ENCODE assay signal across 9 cellular contexts in genomic region chr3:127373701-127374625, GRCh38.
DNase-seq lines count a peak whose midpoint lies in the region; TF ChIP-seq lines count a peak whose summit lies in the region.
"Had no signal": no experiment of that assay in that cellular context is flagged by ENCODE, and none has a peak within 500 bp of the region (broad histone marks: within the 10 kb centered on the region; RNA-seq: fewer than 3 reads in every experiment).

No MANE protein-coding gene starts in this region.

- no peaks in the 10 kb centered on the region for H3K27me3 Mint-ChIP-seq in activated CD4-positive, alpha-beta T cell treated with anti-CD3 and anti-CD28 coated beads, Interleukin-2, amount 10 ng/mL, durations not matched to agents 7 days and 5 days

- peak; percentile 16 for DNase-seq in activated CD4-positive, alpha-beta T cell treated with anti-CD3 and anti-CD28 coated beads, Interleukin-2, amount 10 ng/mL, durations not matched to agents 7 days and 5 days
- DNase-seq in activated CD4-positive, alpha-beta T cell treated with anti-CD3 and anti-CD28 coated beads for 1 hour = no peak
- peak; percentile 2 for DNase-seq in LHCN-M2 (ENCODE audit: low read depth)
- DNase-seq in cerebellar cortex (ENCODE audit: low spot score) = peak; percentile 5
- DNase-seq in retinal pigment epithelial cell (ENCODE audit: low read depth) = no peak
- no peak for DNase-seq in AML-193 (lab: John Stamatoyannopoulos, UW)
- no peak for DNase-seq in NCI-H187 (lab: John Stamatoyannopoulos, UW)
- DNase-seq in midbrain (lab: John Stamatoyannopoulos, UW) = no peak
- DNase-seq: DMS153 had no signal

- no peak overlapping the region for H3K4me3 ChIP-seq in retinal pigment epithelial cell (ENCODE audit: low read length)

- H3K9me3 Mint-ChIP-seq in activated CD4-positive, alpha-beta T cell treated with anti-CD3 and anti-CD28 coated beads, Interleukin-2, amount 10 ng/mL, durations not matched to agents 7 days and 5 days = no peaks in the 10 kb centered on the region

- no peak overlapping the region for H3K27ac Mint-ChIP-seq in activated CD4-positive, alpha-beta T cell treated with anti-CD3 and anti-CD28 coated beads, Interleukin-2, amount 10 ng/mL, durations not matched to agents 7 days and 5 days

- H3K4me1 Mint-ChIP-seq in activated CD4-positive, alpha-beta T cell treated with anti-CD3 and anti-CD28 coated beads, Interleukin-2, amount 10 ng/mL, durations not matched to agents 7 days and 5 days = no peaks in the 10 kb centered on the region

- POLR2A ChIA-PET in activated CD4-positive, alpha-beta T cell treated with anti-CD3 and anti-CD28 coated beads, Interleukin-2, amount 10 ng/mL, durations not matched to agents 7 days and 5 days (lab: Charles Lee) = no interaction called here

- CTCF ChIA-PET in activated CD4-positive, alpha-beta T cell treated with anti-CD3 and anti-CD28 coated beads, Interleukin-2, amount 10 ng/mL, durations not matched to agents 7 days and 5 days (lab: Charles Lee) = no interaction called here

- H3K4me3 Mint-ChIP-seq in activated CD4-positive, alpha-beta T cell treated with anti-CD3 and anti-CD28 coated beads, Interleukin-2, amount 10 ng/mL, durations not matched to agents 7 days and 5 days = no peak overlapping the region

- H3K36me3 Mint-ChIP-seq in activated CD4-positive, alpha-beta T cell treated with anti-CD3 and anti-CD28 coated beads, Interleukin-2, amount 10 ng/mL, durations not matched to agents 7 days and 5 days (ENCODE audit: low read depth) = no peaks in the 10 kb centered on the region

- TF ChIP-seq CTCF in retinal pigment epithelial cell (conservative IDR thresholded peaks at IDR 0.05; ENCODE audit: low read depth, low read length) = peak; percentile 52

Comparison
In these comparisons a context has a peak if more than half of its experiments do, and no peak if none do; other contexts are left out.
1. DNase-seq: peak in activated CD4-positive, alpha-beta T cell treated with anti-CD3 and anti-CD28 coated beads, Interleukin-2, amount 10 ng/mL, durations not matched to agents 7 days and 5 days (single experiment), LHCN-M2 (single experiment) and cerebellar cortex (single experiment); none in activated CD4-positive, alpha-beta T cell treated with anti-CD3 and anti-CD28 coated beads for 1 hour (single experiment), retinal pigment epithelial cell (single experiment), AML-193 (0 of 2), NCI-H187 (0 of 2) and midbrain (single experiment).